14 cellular contexts compared by ENCODE assay signal in genomic region chr15:77025941-77026411, GRCh38. TPM values are rescaled to one million over a fixed set of nuclear protein-coding genes. Genes with fewer than 3 reads are reported as not detected.
DNase-seq lines count a peak whose midpoint lies in the region; ATAC-seq lines count a peak whose summit lies in the region.
"Had no signal": no experiment of that assay in that cellular context is flagged by ENCODE, and none has a peak within 500 bp of the region (broad histone marks: within the 10 kb centered on the region; RNA-seq: fewer than 3 reads in every experiment).

No MANE protein-coding gene starts in this region.

- peaks cover 35% of the 10 kb centered on the region for H3K4me1 Mint-ChIP-seq in activated T-helper 2 cell treated with anti-CD3 and anti-CD28 coated beads, Interferon-gamma antibody, Interleukin-2, Interleukin-4, amounts not matched to agents 10 μg/mL and 5 μg/mL and 100 μg/mL, durations not matched to agents 14 hours and 24 hours and 36 hours (ENCODE audit: low read depth)

- peaks cover 75% of the 10 kb centered on the region for H3K36me3 Mint-ChIP-seq in activated T-helper 2 cell treated with anti-CD3 and anti-CD28 coated beads, Interferon-gamma antibody, Interleukin-2, Interleukin-4, amounts not matched to agents 10 μg/mL and 5 μg/mL and 100 μg/mL, durations not matched to agents 14 hours and 24 hours and 36 hours (ENCODE audit: low read depth)

- H3K9me3 Mint-ChIP-seq in activated T-helper 2 cell treated with anti-CD3 and anti-CD28 coated beads, Interferon-gamma antibody, Interleukin-2, Interleukin-4, amounts not matched to agents 10 μg/mL and 5 μg/mL and 100 μg/mL, durations not matched to agents 14 hours and 24 hours and 36 hours = no peaks in the 10 kb centered on the region

- H3K4me3 Mint-ChIP-seq in activated T-helper 2 cell treated with anti-CD3 and anti-CD28 coated beads, Interferon-gamma antibody, Interleukin-2, Interleukin-4, amounts not matched to agents 10 μg/mL and 5 μg/mL and 100 μg/mL, durations not matched to agents 14 hours and 24 hours and 36 hours (ENCODE audit: low read depth) = no peak overlapping the region

- DNase-seq in stimulated activated CD4-positive, alpha-beta T cell treated with anti-CD3 and anti-CD28 coated beads, Interleukin-1b, Interleukin-23, amount 100 ng/mL, for 48 hours = peak; percentile 0
- DNase-seq in stimulated activated CD4-positive, alpha-beta T cell treated with anti-CD3 and anti-CD28 coated beads, Interleukin-2, amount 100 ng/mL, for 48 hours = no peak
- DNase-seq in activated T-helper 2 cell treated with anti-CD3 and anti-CD28 coated beads, Interferon-gamma antibody, Interleukin-2, Interleukin-4, amounts not matched to agents 10 μg/mL and 5 μg/mL and 100 μg/mL, durations not matched to agents 14 hours and 24 hours and 36 hours (ENCODE audit: low spot score) = no peak
- DNase-seq in left colon (peak; percentile 4 to 11), ureter (ENCODE audit: low spot score) (peak; percentile 36), mucosa of gallbladder (ENCODE audit: low spot score) (no peak)
- DNase-seq: brain microvascular endothelial cell, hippocampal formation, KBM-7, mesenchymal stem cell, NCI-H1694 had no signal

- no peaks in the 10 kb centered on the region for H3K27me3 Mint-ChIP-seq in activated T-helper 2 cell treated with anti-CD3 and anti-CD28 coated beads, Interferon-gamma antibody, Interleukin-2, Interleukin-4, amounts not matched to agents 10 μg/mL and 5 μg/mL and 100 μg/mL, durations not matched to agents 14 hours and 24 hours and 36 hours (ENCODE audit: low read depth)

- intact Hi-C loops in activated T-helper 2 cell treated with anti-CD3 and anti-CD28 coated beads, Interferon-gamma antibody, Interleukin-2, Interleukin-4, amounts not matched to agents 10 μg/mL and 5 μg/mL and 100 μg/mL, durations not matched to agents 14 hours and 24 hours and 36 hours (cut with micrococcal nuclease) = loop anchor here (10.0 kb wide), 1 partner anchor 121 kb away; the partner anchor contains the start of gene SCAPER
- intact Hi-C loops in left colon (cut with DNase I, micrococcal nuclease) = loop anchor here in 1 of 2 donors (10.0 kb wide), 1 partner anchor 519 kb away; no protein-coding TSS in a partner anchor

- H3K27ac Mint-ChIP-seq in activated T-helper 2 cell treated with anti-CD3 and anti-CD28 coated beads, Interferon-gamma antibody, Interleukin-2, Interleukin-4, amounts not matched to agents 10 μg/mL and 5 μg/mL and 100 μg/mL, durations not matched to agents 14 hours and 24 hours and 36 hours = peak overlapping the region; percentile 33
- H3K27ac Mint-ChIP-seq: progenitor cell of endocrine pancreas had no signal

- no peak for ATAC-seq in left colon
- no peak for ATAC-seq in HG02885 (IDR thresholded peaks at IDR 0.05; ENCODE audit: poor library complexity, unreplicated experiment)
- ATAC-seq in GM18870 (IDR thresholded peaks at IDR 0.05; ENCODE audit: unreplicated experiment) = no peak

RNA-seq across cellular contexts. Expression of gene PSTPIP1, which starts 31.1 kb away (rescaled TPM):
- 167 and 169 TPM in 2 replicates for total RNA-seq in activated T-helper 2 cell treated with anti-CD3 and anti-CD28 coated beads, Interferon-gamma antibody, Interleukin-2, Interleukin-4, amounts not matched to agents 10 μg/mL and 5 μg/mL and 100 μg/mL, durations not matched to agents 14 hours and 24 hours and 36 hours
- 1 to 10 TPM; 1.6 to 7.2 TPM for total RNA-seq in left colon
- 12.3 TPM for total RNA-seq in ureter
- total RNA-seq in mucosa of gallbladder = 16.3 TPM
- total RNA-seq: progenitor cell of endocrine pancreas had no signal

RNA-seq across cellular contexts. Expression of gene TSPAN3, which starts 44.9 kb away (rescaled TPM):
- total RNA-seq in activated T-helper 2 cell treated with anti-CD3 and anti-CD28 coated beads, Interferon-gamma antibody, Interleukin-2, Interleukin-4, amounts not matched to agents 10 μg/mL and 5 μg/mL and 100 μg/mL, durations not matched to agents 14 hours and 24 hours and 36 hours = 37.8 and 40.1 TPM in 2 replicates
- total RNA-seq in left colon = 100 to 1,000 TPM; 708 to 954 TPM
- 166 TPM for total RNA-seq in ureter
- total RNA-seq in mucosa of gallbladder = 430 TPM

Comparison
In these comparisons a context has a peak if more than half of its experiments do, and no peak if none do; other contexts are left out.
1. DNase-seq: peak in stimulated activated CD4-positive, alpha-beta T cell treated with anti-CD3 and anti-CD28 coated beads, Interleukin-1b, Interleukin-23, amount 100 ng/mL, for 48 hours (single experiment), left colon (2 of 2) and ureter (single experiment); none in stimulated activated CD4-positive, alpha-beta T cell treated with anti-CD3 and anti-CD28 coated beads, Interleukin-2, amount 100 ng/mL, for 48 hours (0 of 2), activated T-helper 2 cell treated with anti-CD3 and anti-CD28 coated beads, Interferon-gamma antibody, Interleukin-2, Interleukin-4, amounts not matched to agents 10 μg/mL and 5 μg/mL and 100 μg/mL, durations not matched to agents 14 hours and 24 hours and 36 hours (single experiment) and mucosa of gallbladder (single experiment).